ENCODE assay signal across 1 cellular context in the genomic region with DNA sequence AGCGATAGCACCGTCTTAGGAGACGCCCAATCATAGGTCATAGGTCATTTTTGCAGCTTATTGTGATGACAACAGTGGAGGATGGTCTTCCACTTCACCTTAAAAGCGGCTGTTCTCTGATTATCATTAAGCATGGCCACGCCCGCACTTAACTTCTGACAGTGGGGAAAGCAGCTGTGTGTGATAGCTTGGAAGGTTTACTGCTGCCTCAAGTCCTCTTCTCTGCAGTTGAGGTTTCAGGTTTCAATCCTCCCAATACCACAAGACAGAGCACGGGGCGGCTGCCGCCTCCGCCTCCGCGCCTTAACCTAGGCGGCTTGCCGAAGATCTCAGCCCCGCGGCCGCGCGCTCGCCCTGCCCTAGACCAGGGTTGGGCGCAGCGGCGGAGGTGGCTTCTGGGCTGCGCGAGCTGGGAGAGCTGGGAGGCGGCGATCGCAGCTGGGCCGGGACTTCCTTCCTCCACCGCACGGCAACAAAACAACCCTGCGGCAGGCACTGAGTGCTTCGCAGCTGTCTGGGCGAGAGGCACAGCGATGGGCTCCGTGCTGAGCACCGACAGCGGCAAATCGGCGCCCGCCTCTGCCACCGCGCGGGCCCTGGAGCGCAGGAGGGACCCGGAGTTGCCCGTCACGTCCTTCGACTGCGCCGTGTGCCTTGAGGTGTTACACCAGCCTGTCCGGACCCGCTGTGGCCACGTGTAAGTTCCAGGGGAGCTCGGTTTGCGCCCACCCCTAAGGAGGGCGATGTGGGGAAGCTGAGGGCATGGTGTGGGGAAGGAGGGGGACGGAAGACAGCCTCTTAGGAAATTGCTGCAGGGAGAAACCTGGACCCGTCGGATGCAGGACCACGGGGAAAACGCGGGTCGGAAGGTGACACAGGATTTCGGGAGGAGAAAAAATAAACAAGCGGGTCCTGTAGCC.
TF ChIP-seq lines count a peak whose summit lies in the region.

RNF125 (plus strand) TSS at position 495 of the 920 bp plus-strand sequence; CDS start at position 534, 39 bp downstream.

TF ChIP-seq in K562, 482 proteins besides CTCF, POLR2A, EP300 and RAD21 (continued from another document and continues in another):
- TF ChIP-seq MAZ (CRISPR knock-in tag; conservative IDR thresholded peaks at IDR 0.05 in 1 of 2, IDR thresholded peaks at IDR 0.05 in 1 of 2) = no peak; a peak in 1 of 4 replicates
- TF ChIP-seq ARID3A (IDR thresholded peaks at IDR 0.05; ENCODE audit: borderline replicate concordance, low read depth, low read length) = 0 out of 2 replicates have a peak, but pooled peaks have one; percentile 32
- no peak for TF ChIP-seq SREBF2 (CRISPR knock-in tag; IDR thresholded peaks at IDR 0.05)
- no peak for TF ChIP-seq YBX1 (IDR thresholded peaks at IDR 0.05)
- TF ChIP-seq HDAC2 (IDR thresholded peaks at IDR 0.05) = peak; percentile 45; the same call in 1 of the 2 replicates
- TF ChIP-seq GABPB1 (CRISPR knock-in tag; IDR thresholded peaks at IDR 0.05) = 0 out of 2 replicates have a peak, but pooled peaks have one; percentile 22
- TF ChIP-seq RBBP5 (IDR thresholded peaks at IDR 0.05; ENCODE audit: borderline replicate concordance, insufficient read depth, low read length, poor library complexity, severe bottlenecking) = peak; percentile 53
- TF ChIP-seq TBL1XR1 (IDR thresholded peaks at IDR 0.05; ENCODE audit: low read length in 2 of 2) = peak; percentile 24 to 39; a peak in 1 of 4 replicates
- peak; percentile 56 for TF ChIP-seq PHF20 (IDR thresholded peaks at IDR 0.05; ENCODE audit: partially characterized antibody)
- 0 out of 2 replicates have a peak, but pooled peaks have one; percentile 21 for TF ChIP-seq POLR2AphosphoS5 (IDR thresholded peaks at IDR 0.05; ENCODE audit: control insufficient read depth, insufficient read depth, low read depth, low read length)
- TF ChIP-seq ZNF282 (CRISPR knock-in tag; IDR thresholded peaks at IDR 0.05) = no peak
- peak; percentile 82 for TF ChIP-seq MGA (IDR thresholded peaks at IDR 0.05)
- TF ChIP-seq KDM5B (IDR thresholded peaks at IDR 0.05; ENCODE audit: insufficient replicate concordance, low read depth, low read length) = peak; percentile 52
- no peak for TF ChIP-seq E2F8 (IDR thresholded peaks at IDR 0.05; ENCODE audit: low read depth, partially characterized antibody)
- TF ChIP-seq JUND (IDR thresholded peaks at IDR 0.05; ENCODE audit: borderline replicate concordance, low read depth, low read length) = peak; percentile 39; the same call in 1 of the 2 replicates
- peak; percentile 12; the same call in 1 of the 3 replicates for TF ChIP-seq JUND (tag; IDR thresholded peaks at IDR 0.05; ENCODE audit: borderline replicate concordance, low read depth, low read length)
- TF ChIP-seq, protein P1, sequence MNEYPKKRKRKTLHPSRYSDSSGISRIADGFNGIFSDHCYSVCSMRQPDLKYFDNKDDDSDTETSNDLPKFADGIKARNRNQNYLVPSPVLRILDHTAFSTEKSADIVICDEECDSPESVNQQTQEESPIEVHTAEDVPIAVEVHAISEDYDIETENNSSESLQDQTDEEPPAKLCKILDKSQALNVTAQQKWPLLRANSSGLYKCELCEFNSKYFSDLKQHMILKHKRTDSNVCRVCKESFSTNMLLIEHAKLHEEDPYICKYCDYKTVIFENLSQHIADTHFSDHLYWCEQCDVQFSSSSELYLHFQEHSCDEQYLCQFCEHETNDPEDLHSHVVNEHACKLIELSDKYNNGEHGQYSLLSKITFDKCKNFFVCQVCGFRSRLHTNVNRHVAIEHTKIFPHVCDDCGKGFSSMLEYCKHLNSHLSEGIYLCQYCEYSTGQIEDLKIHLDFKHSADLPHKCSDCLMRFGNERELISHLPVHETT (CRISPR knock-in tag; conservative IDR thresholded peaks at IDR 0.05 in 1 of 2, IDR thresholded peaks at IDR 0.05 in 1 of 2) = 0 out of 4 replicates have a peak, but pooled peaks of 1 of the 2 experiments have one; percentile 22
- no peak for TF ChIP-seq ZKSCAN1 (IDR thresholded peaks at IDR 0.05; ENCODE audit: low read depth, low read length)
- no peak for TF ChIP-seq ARID2 (IDR thresholded peaks at IDR 0.05)
- peak; percentile 63; the same call in 1 of the 2 replicates for TF ChIP-seq RNF2 (IDR thresholded peaks at IDR 0.05)
- TF ChIP-seq, protein P2, sequence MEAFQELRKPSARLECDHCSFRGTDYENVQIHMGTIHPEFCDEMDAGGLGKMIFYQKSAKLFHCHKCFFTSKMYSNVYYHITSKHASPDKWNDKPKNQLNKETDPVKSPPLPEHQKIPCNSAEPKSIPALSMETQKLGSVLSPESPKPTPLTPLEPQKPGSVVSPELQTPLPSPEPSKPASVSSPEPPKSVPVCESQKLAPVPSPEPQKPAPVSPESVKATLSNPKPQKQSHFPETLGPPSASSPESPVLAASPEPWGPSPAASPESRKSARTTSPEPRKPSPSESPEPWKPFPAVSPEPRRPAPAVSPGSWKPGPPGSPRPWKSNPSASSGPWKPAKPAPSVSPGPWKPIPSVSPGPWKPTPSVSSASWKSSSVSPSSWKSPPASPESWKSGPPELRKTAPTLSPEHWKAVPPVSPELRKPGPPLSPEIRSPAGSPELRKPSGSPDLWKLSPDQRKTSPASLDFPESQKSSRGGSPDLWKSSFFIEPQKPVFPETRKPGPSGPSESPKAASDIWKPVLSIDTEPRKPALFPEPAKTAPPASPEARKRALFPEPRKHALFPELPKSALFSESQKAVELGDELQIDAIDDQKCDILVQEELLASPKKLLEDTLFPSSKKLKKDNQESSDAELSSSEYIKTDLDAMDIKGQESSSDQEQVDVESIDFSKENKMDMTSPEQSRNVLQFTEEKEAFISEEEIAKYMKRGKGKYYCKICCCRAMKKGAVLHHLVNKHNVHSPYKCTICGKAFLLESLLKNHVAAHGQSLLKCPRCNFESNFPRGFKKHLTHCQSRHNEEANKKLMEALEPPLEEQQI (IDR thresholded peaks at IDR 0.05) = no peak
- TF ChIP-seq, protein P3, sequence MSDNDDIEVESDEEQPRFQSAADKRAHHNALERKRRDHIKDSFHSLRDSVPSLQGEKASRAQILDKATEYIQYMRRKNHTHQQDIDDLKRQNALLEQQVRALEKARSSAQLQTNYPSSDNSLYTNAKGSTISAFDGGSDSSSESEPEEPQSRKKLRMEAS (CRISPR knock-in tag; IDR thresholded peaks at IDR 0.05) = peak; percentile 68; the same call in 1 of the 2 replicates
- TF ChIP-seq HDAC8 (tag; IDR thresholded peaks at IDR 0.05) = no peak
- TF ChIP-seq, protein P4, sequence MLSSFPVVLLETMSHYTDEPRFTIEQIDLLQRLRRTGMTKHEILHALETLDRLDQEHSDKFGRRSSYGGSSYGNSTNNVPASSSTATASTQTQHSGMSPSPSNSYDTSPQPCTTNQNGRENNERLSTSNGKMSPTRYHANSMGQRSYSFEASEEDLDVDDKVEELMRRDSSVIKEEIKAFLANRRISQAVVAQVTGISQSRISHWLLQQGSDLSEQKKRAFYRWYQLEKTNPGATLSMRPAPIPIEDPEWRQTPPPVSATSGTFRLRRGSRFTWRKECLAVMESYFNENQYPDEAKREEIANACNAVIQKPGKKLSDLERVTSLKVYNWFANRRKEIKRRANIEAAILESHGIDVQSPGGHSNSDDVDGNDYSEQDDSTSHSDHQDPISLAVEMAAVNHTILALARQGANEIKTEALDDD (IDR thresholded peaks at IDR 0.05) = peak; percentile 74
- 0 out of 2 replicates have a peak, but pooled peaks have one; percentile 41 for TF ChIP-seq GATAD2A (IDR thresholded peaks at IDR 0.05)
- no peak for TF ChIP-seq KDM2B (CRISPR knock-in tag; IDR thresholded peaks at IDR 0.05)
- TF ChIP-seq RBM15 (IDR thresholded peaks at IDR 0.05; ENCODE audit: insufficient read depth, low read length) = no peak
- TF ChIP-seq ESRRA (IDR thresholded peaks at IDR 0.05; ENCODE audit: borderline replicate concordance, low read depth) = peak; percentile 40; the same call in 1 of the 2 replicates
